ENCODE assay signal across 1 cellular context in the genomic region with DNA sequence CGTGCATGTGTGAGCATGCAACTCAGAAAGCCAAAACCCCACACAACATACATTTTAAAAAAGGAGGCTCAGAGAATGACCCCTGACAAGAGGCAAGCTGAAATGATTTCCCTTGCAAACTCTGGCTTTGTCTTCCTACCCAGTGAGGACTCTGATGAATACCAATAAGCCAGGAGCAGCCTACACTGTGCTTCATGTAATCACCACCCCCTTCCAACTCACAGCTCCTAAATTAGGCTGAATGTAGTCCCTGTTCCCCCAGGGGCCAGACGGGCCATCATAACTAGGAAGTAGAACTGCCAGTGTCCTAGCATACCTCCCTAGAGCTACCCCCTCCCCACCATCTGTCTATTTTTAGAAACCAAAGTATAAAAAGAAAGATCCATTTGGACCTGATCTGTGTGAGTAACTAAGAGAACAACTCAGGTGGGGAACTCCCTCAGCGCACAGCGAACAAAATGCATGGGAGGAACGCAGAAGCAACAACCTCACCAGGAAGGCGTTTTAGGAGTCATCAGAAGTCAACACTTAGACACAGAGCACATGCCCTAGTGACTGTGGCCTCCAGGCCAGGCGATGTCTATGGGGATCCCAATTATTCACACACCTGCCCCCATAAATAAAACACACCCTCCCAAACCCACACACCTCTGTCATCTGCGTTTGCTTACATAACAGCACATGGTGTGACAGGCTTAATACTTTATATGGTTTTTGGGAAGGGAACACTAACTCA.
TF ChIP-seq lines count a peak whose summit lies in the region.

No MANE protein-coding gene starts in this region.

TF ChIP-seq in endothelial cell of umbilical vein, 7 proteins besides CTCF, POLR2A, EP300 and RAD21:
- TF ChIP-seq EZH2 (IDR thresholded peaks at IDR 0.05; ENCODE audit: borderline replicate concordance, low read depth, low read length, severe bottlenecking) (no peak), POLR2AphosphoS5 (IDR thresholded peaks at IDR 0.05; ENCODE audit: insufficient read depth, low read depth, low read length) (no peak), GATA2 (IDR thresholded peaks at IDR 0.05; ENCODE audit: insufficient read depth, insufficient read length, low read depth, low read length) (no peak), FOS (IDR thresholded peaks at IDR 0.05; ENCODE audit: borderline replicate concordance, insufficient read depth, low read length) (no peak), JUN (IDR thresholded peaks at IDR 0.05; ENCODE audit: borderline replicate concordance, insufficient read depth, insufficient read length, low read depth) (no peak), MYC (IDR thresholded peaks at IDR 0.05; ENCODE audit: low read depth, low read length) (no peak)
- TF ChIP-seq, protein P1, sequence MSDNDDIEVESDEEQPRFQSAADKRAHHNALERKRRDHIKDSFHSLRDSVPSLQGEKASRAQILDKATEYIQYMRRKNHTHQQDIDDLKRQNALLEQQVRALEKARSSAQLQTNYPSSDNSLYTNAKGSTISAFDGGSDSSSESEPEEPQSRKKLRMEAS (IDR thresholded peaks at IDR 0.05; ENCODE audit: insufficient read depth, insufficient read length), result no peak
